Comparison of ENCODE assay signal across 9 cellular contexts in the genomic region with DNA sequence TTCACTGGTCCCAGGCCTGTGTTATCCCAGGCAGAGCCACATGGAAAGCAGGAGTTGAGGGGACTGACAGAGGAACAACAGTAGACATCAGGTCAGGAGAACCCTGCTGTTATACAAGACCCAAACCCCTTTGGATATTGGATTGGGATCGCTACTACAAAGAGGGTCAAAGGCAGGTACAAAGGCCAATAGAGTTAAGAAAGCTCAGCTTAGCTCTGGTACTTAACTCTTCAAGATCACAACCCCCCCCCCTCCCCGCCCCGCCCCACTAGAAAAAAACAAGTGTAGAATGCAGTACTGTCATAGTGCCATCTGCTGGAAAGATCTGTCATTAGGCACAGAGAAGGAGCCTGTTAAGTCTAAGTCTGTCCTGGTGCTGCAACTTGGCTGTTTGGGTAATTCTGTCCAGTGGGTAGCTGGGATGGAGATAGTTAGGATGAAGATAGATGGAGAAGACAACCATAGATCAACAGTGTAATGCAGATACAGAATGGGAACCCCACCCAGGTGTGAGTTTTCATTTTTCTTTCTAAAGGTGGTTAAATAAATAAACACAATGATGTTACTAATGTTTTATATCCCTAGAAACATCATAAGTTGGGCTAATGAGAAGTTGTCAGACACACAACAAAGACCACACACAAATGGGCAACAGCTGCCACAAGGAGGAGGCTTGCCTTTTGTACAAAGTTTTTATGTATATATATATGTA. TPM values are rescaled to one million over a fixed set of nuclear protein-coding genes. Genes with fewer than 3 reads are reported as not detected.
DNase-seq lines count a peak whose midpoint lies in the region; ATAC-seq, FAIRE-seq and TF ChIP-seq lines count a peak whose summit lies in the region.
"Had no signal": no experiment of that assay in that cellular context is flagged by ENCODE, and none has a peak within 500 bp of the region (broad histone marks: within the 10 kb centered on the region; RNA-seq: fewer than 3 reads in every experiment).

No MANE protein-coding gene starts in this region.

- intact Hi-C loops in CD4-positive, alpha-beta memory T cell (cut with micrococcal nuclease): loop anchor here (1.0 kb wide), 5 partner anchors 13 to 330 kb away; no protein-coding TSS in a partner anchor

- FAIRE-seq in GM19239 (lab: Jason Lieb, UNC): peak; percentile 83

- no peaks in the 10 kb centered on the region for H3K9me3 ChIP-seq in CD4-positive, alpha-beta memory T cell (ENCODE audit: control insufficient read depth in 1 of 2, low read length in 2 of 2)
- no peaks in the 10 kb centered on the region for H3K9me3 ChIP-seq in ectodermal cell (ENCODE audit: control insufficient read depth, low read length)
- no peaks in the 10 kb centered on the region for H3K9me3 ChIP-seq in lung (ENCODE audit: control insufficient read depth in 2 of 2, insufficient read depth in 1 of 2, low read length in 1 of 2)

- H3K27me3 Mint-ChIP-seq in CD4-positive, alpha-beta memory T cell: no peaks in the 10 kb centered on the region
- H3K27me3 Mint-ChIP-seq in type B pancreatic cell: no peaks in the 10 kb centered on the region

- H3K4me1 Mint-ChIP-seq in CD4-positive, alpha-beta memory T cell: peaks cover 5 to 15% (median 5%) of the 10 kb centered on the region in 4 donors
- peaks cover 4% of the 10 kb centered on the region for H3K4me1 Mint-ChIP-seq in type B pancreatic cell (ENCODE audit: unreplicated experiment)

- TF ChIP-seq CTCF in lung (IDR thresholded peaks at IDR 0.05; ENCODE audit: control extremely low read depth, extremely low read depth) (peak; percentile 11), type B pancreatic cell (conservative IDR thresholded peaks at IDR 0.05) (peak; percentile 73)

- CTCF ChIA-PET in CD4-positive, alpha-beta memory T cell (lab: Charles Lee; ENCODE audit: partially characterized antibody): interaction anchor here (0.6 to 9.0 kb wide), 25 partner anchors 10 to 343 kb away, joined by 3 to 123 read pairs (median 6); a partner anchor contains a TSS

- peak; percentile 66 to 72 (median 67) for DNase-seq in CD4-positive, alpha-beta memory T cell
- DNase-seq in GM19239 (ENCODE audit: insufficient read length, low spot score): no peak
- peak; percentile 37 for DNase-seq in NCI-H146 treated with DMSO at 0.1 percent for 48 hours (lab: John Stamatoyannopoulos, UW; ENCODE audit: unreplicated experiment)
- peak; percentile 24 for DNase-seq in T-helper 22 cell (ENCODE audit: low read depth)
- DNase-seq in lung (ENCODE audit: low spot score): no peak
- DNase-seq in type B pancreatic cell (ENCODE audit: extremely low spot score, unreplicated experiment): no peak
- DNase-seq in activated effector memory CD4-positive, alpha-beta T cell treated with anti-CD3 and anti-CD28 coated beads, Interleukin-2, amount 50 U/mL, for 16 hours: no peak

- no peaks in the 10 kb centered on the region for H3K27me3 ChIP-seq in CD4-positive, alpha-beta memory T cell (ENCODE audit: insufficient read depth, low read length)
- H3K27me3 ChIP-seq in ectodermal cell (ENCODE audit: control insufficient read depth, insufficient read depth, low read length, poor library complexity, severe bottlenecking) (no peaks in the 10 kb centered on the region), lung (ENCODE audit: control insufficient read depth, insufficient read depth) (no peaks in the 10 kb centered on the region)

- peaks cover 36 to 44% of the 10 kb centered on the region in 2 donors for H3K36me3 Mint-ChIP-seq in CD4-positive, alpha-beta memory T cell
- peaks cover 27% of the 10 kb centered on the region for H3K36me3 Mint-ChIP-seq in type B pancreatic cell

- no peak overlapping the region for H3K4me3 Mint-ChIP-seq in CD4-positive, alpha-beta memory T cell
- H3K4me3 Mint-ChIP-seq in type B pancreatic cell: no peak overlapping the region

- 0 to 16% methylated on average over 2 to 3 of the region's 3 CpGs for WGBS in ectodermal cell, 2 experiments
- 40 to 65% methylated on average over 3 of the region's 3 CpGs for WGBS in lung, 2 donors

- peaks cover 4% of the 10 kb centered on the region for H3K4me1 ChIP-seq in CD4-positive, alpha-beta memory T cell (ENCODE audit: insufficient read depth, low read length)
- H3K4me1 ChIP-seq in ectodermal cell (ENCODE audit: control insufficient read depth, insufficient read depth, low read length): no peaks in the 10 kb centered on the region
- peaks cover 3 to 5% of the 10 kb centered on the region in 2 donors for H3K4me1 ChIP-seq in lung (ENCODE audit: control insufficient read depth in 2 of 2, insufficient read depth in 2 of 2, low read length in 2 of 2)

- POLR2A ChIA-PET in CD4-positive, alpha-beta memory T cell (lab: Charles Lee; ENCODE audit: partially characterized antibody): interaction anchor here (0.7 to 3.3 kb wide), 12 partner anchors 12 to 343 kb away, joined by 3 to 34 read pairs (median 6); a partner anchor contains a TSS

- H3K9me3 Mint-ChIP-seq in CD4-positive, alpha-beta memory T cell: no peaks in the 10 kb centered on the region
- H3K9me3 Mint-ChIP-seq in type B pancreatic cell: no peaks in the 10 kb centered on the region

- no peak overlapping the region for H3K27ac ChIP-seq in CD4-positive, alpha-beta memory T cell (ENCODE audit: low read depth, low read length)
- H3K27ac ChIP-seq in ectodermal cell (ENCODE audit: insufficient read depth, low read depth, low read length, poor library complexity, severe bottlenecking) (peak overlapping the region; percentile 26), lung (ENCODE audit: low read depth in 1 of 2, low read length in 1 of 2) (no peak overlapping the region)

- peaks cover 42% of the 10 kb centered on the region for H3K36me3 ChIP-seq in CD4-positive, alpha-beta memory T cell (ENCODE audit: insufficient read depth, low read length)
- H3K36me3 ChIP-seq in ectodermal cell (ENCODE audit: control insufficient read depth, insufficient read depth, low read length) (peaks cover 42% of the 10 kb centered on the region), lung (ENCODE audit: control insufficient read depth in 2 of 2, insufficient read depth in 2 of 2, low read length in 2 of 2) (peaks cover 32 to 38% of the 10 kb centered on the region in 2 donors)

- H3K4me3 ChIP-seq in CD4-positive, alpha-beta memory T cell (ENCODE audit: low read length in 2 of 2): no peak overlapping the region
- H3K4me3 ChIP-seq in ectodermal cell (ENCODE audit: insufficient read depth, low read depth, low read length): no peak overlapping the region
- no peak overlapping the region for H3K4me3 ChIP-seq in lung
- H3K4me3 ChIP-seq: skin epidermis had no signal

- H3K27ac Mint-ChIP-seq in CD4-positive, alpha-beta memory T cell: peak overlapping the region; percentile 12 to 65 (median 54)
- H3K27ac Mint-ChIP-seq in type B pancreatic cell: no peak overlapping the region

- ATAC-seq in lung (ENCODE audit: insufficient read depth, low FRiP score): no peak

RNA-seq across cellular contexts. Expression of a gene that starts 17.2 kb away (rescaled TPM):
- total RNA-seq in CD4-positive, alpha-beta memory T cell: 1 to 10 TPM; 4.4 to 4.6 TPM
- polyA plus RNA-seq in CD4-positive, alpha-beta memory T cell: 1 to 10 TPM in 1 of 2 donors, under 1 TPM in 1; 0.55 to 1.5 TPM
- polyA plus RNA-seq in ectodermal cell (2013, experiment 1 of 4): 2.5 TPM
- 2.1 TPM for polyA plus RNA-seq in ectodermal cell (2013, experiment 2 of 4)
- polyA plus RNA-seq in ectodermal cell (2013, experiment 3 of 4): 2.9 TPM
- polyA plus RNA-seq in ectodermal cell (2013, experiment 4 of 4): 2.2 TPM
- total RNA-seq in lung: under 1 TPM in 1 of 2 donors, not detected in 1; 0.92 TPM
- under 1 TPM; 0.88 to 0.98 TPM for polyA plus RNA-seq in lung
- 1.4 and 2.0 TPM in 2 replicates for total RNA-seq in type B pancreatic cell (ENCODE audit: low replicate concordance)

RNA-seq across cellular contexts. Expression of a gene that starts 18.7 kb away (rescaled TPM):
- total RNA-seq in CD4-positive, alpha-beta memory T cell: 100 to 1,000 TPM; 119 to 123 TPM
- 10 to 100 TPM; 57.1 to 58.3 TPM for polyA plus RNA-seq in CD4-positive, alpha-beta memory T cell
- 69.1 TPM for polyA plus RNA-seq in ectodermal cell (2013, experiment 1 of 4)
- polyA plus RNA-seq in ectodermal cell (2013, experiment 2 of 4): 75.9 TPM
- polyA plus RNA-seq in ectodermal cell (2013, experiment 3 of 4): 55.1 TPM
- 60.9 TPM for polyA plus RNA-seq in ectodermal cell (2013, experiment 4 of 4)
- total RNA-seq in lung (100 to 1,000 TPM in 1 of 2 donors, 10 to 100 TPM in 1; 85.3 to 104 TPM), type B pancreatic cell (ENCODE audit: low replicate concordance) (91.5 and 102 TPM in 2 replicates)
- polyA plus RNA-seq in lung: 10 to 100 TPM; 27.7 to 58.1 TPM

RNA-seq across cellular contexts. Expression of a gene that starts 28.7 kb away (rescaled TPM):
- total RNA-seq in CD4-positive, alpha-beta memory T cell: 10 to 100 TPM; 93.1 to 98.1 TPM
- polyA plus RNA-seq in CD4-positive, alpha-beta memory T cell: 100 to 1,000 TPM in 1 of 2 donors, 10 to 100 TPM in 1; 92.0 to 118 TPM
- 11.0 TPM for polyA plus RNA-seq in ectodermal cell (2013, experiment 1 of 4)
- polyA plus RNA-seq in ectodermal cell (2013, experiment 2 of 4): 9.9 TPM
- 8.2 TPM for polyA plus RNA-seq in ectodermal cell (2013, experiment 3 of 4)
- polyA plus RNA-seq in ectodermal cell (2013, experiment 4 of 4): 10.9 TPM
- total RNA-seq in lung (100 to 1,000 TPM in 1 of 2 donors, 10 to 100 TPM in 1; 55.2 to 148 TPM), type B pancreatic cell (ENCODE audit: low replicate concordance) (52.3 and 91.8 TPM in 2 replicates)
- 100 to 1,000 TPM in 1 of 2 donors, 10 to 100 TPM in 1; 25.7 to 133 TPM for polyA plus RNA-seq in lung

RNA-seq across cellular contexts. Expression of a gene that starts 28.9 kb away (rescaled TPM):
- total RNA-seq in CD4-positive, alpha-beta memory T cell: 10 to 100 TPM; 25.8 to 30.5 TPM
- polyA plus RNA-seq in CD4-positive, alpha-beta memory T cell: 10 to 100 TPM; 50.6 to 65.1 TPM
- 155 TPM for polyA plus RNA-seq in ectodermal cell (2013, experiment 1 of 4)
- polyA plus RNA-seq in ectodermal cell (2013, experiment 2 of 4): 152 TPM
- polyA plus RNA-seq in ectodermal cell (2013, experiment 3 of 4): 117 TPM
- polyA plus RNA-seq in ectodermal cell (2013, experiment 4 of 4): 120 TPM
- 10 to 100 TPM; 45.6 to 54.7 TPM for total RNA-seq in lung
- 10 to 100 TPM; 19.2 to 56.5 TPM for polyA plus RNA-seq in lung
- total RNA-seq in type B pancreatic cell (ENCODE audit: low replicate concordance): 78.0 and 134 TPM in 2 replicates

RNA-seq across cellular contexts. Expression of a gene that starts 56.6 kb away (rescaled TPM):
- total RNA-seq in CD4-positive, alpha-beta memory T cell: 10 to 100 TPM; 32.6 to 35.7 TPM
- 10 to 100 TPM; 29.1 to 31.3 TPM for polyA plus RNA-seq in CD4-positive, alpha-beta memory T cell
- 85.3 TPM for polyA plus RNA-seq in ectodermal cell (2013, experiment 1 of 4)
- 76.6 TPM for polyA plus RNA-seq in ectodermal cell (2013, experiment 2 of 4)
- 87.7 TPM for polyA plus RNA-seq in ectodermal cell (2013, experiment 3 of 4)
- polyA plus RNA-seq in ectodermal cell (2013, experiment 4 of 4): 95.6 TPM
- total RNA-seq in lung (10 to 100 TPM; 47.2 to 49.0 TPM), type B pancreatic cell (ENCODE audit: low replicate concordance) (17.3 and 40.7 TPM in 2 replicates)
- polyA plus RNA-seq in lung: 10 to 100 TPM; 28.3 to 45.5 TPM

Comparison
In these comparisons a context has a peak if more than half of its experiments do, and no peak if none do; other contexts are left out.
1. DNase-seq: peak in CD4-positive, alpha-beta memory T cell (5 of 5), NCI-H146 treated with DMSO at 0.1 percent for 48 hours (single experiment) and T-helper 22 cell (single experiment); none in GM19239 (single experiment), lung (single experiment), type B pancreatic cell (single experiment) and activated effector memory CD4-positive, alpha-beta T cell treated with anti-CD3 and anti-CD28 coated beads, Interleukin-2, amount 50 U/mL, for 16 hours (single experiment).